8 cellular contexts compared by ENCODE assay signal in genomic region chr7:148962515-148962822, GRCh38.
DNase-seq lines count a peak whose midpoint lies in the region; ATAC-seq and TF ChIP-seq lines count a peak whose summit lies in the region.

No MANE protein-coding gene starts in this region.

- H3K27me3 Mint-ChIP-seq in endodermal cell (ENCODE audit: insufficient read depth) = no peaks in the 10 kb centered on the region

- no peaks in the 10 kb centered on the region for H3K36me3 Mint-ChIP-seq in endodermal cell (ENCODE audit: low read depth)

- no peaks in the 10 kb centered on the region for H3K9me3 Mint-ChIP-seq in endodermal cell

- H3K27me3 ChIP-seq in endodermal cell (ENCODE audit: control insufficient read depth, insufficient read depth, low read length, poor library complexity, severe bottlenecking) = no peaks in the 10 kb centered on the region

- 27 to 29% methylated on average over 5 of the region's 5 CpGs for WGBS in endodermal cell (ENCODE audit: insufficient coverage in 1 of 2, insufficient read length in 1 of 2), 2 experiments

- no peak overlapping the region for H3K27ac ChIP-seq in endodermal cell (ENCODE audit: low read depth, low read length)

- no peaks in the 10 kb centered on the region for H3K4me1 ChIP-seq in endodermal cell (ENCODE audit: control insufficient read depth, insufficient read depth, low read length)

- H3K27ac Mint-ChIP-seq in endodermal cell = peak overlapping the region; percentile 50

- no peak for DNase-seq in Jurkat, Clone E6-1 (ENCODE audit: low read depth, low spot score)
- DNase-seq in endodermal cell (no peak), retinal pigment epithelial cell (ENCODE audit: low read depth) (no peak), NCI-H1105 (lab: John Stamatoyannopoulos, UW) (no peak), activated gamma-delta T cell treated with Interleukin-2 at 50 U/mL for 16 hours (no peak), cerebellum (ENCODE audit: low spot score) (no peak), NCI-H2227 (lab: John Stamatoyannopoulos, UW; ENCODE audit: unreplicated experiment) (no peak)

- TF ChIP-seq CTCF in endodermal cell (conservative IDR thresholded peaks at IDR 0.05) (no peak), retinal pigment epithelial cell (conservative IDR thresholded peaks at IDR 0.05; ENCODE audit: low read depth, low read length) (no peak)

- peak overlapping the region; percentile 63 for H3K4me3 Mint-ChIP-seq in endodermal cell

- H3K36me3 ChIP-seq in endodermal cell (ENCODE audit: control insufficient read depth, insufficient read depth, low read length) = no peaks in the 10 kb centered on the region

- peak overlapping the region; percentile 66 for H3K4me3 ChIP-seq in Jurkat, Clone E6-1 (ENCODE audit: low read length)
- H3K4me3 ChIP-seq in endodermal cell (ENCODE audit: low read length) (peak overlapping the region; percentile 77), retinal pigment epithelial cell (ENCODE audit: low read length) (peak overlapping the region; percentile 95)

- H3K9me3 ChIP-seq in endodermal cell (ENCODE audit: control insufficient read depth, low read length) = no peaks in the 10 kb centered on the region

- no peak overlapping the region for H3K9ac ChIP-seq in endodermal cell (ENCODE audit: extremely low read depth, low read length, poor library complexity, severe bottlenecking)

- peaks cover 4% of the 10 kb centered on the region for H3K4me1 Mint-ChIP-seq in endodermal cell

- peak; percentile 4 for ATAC-seq in GM19328 (IDR thresholded peaks at IDR 0.05; ENCODE audit: unreplicated experiment)
